In the genomic region with DNA sequence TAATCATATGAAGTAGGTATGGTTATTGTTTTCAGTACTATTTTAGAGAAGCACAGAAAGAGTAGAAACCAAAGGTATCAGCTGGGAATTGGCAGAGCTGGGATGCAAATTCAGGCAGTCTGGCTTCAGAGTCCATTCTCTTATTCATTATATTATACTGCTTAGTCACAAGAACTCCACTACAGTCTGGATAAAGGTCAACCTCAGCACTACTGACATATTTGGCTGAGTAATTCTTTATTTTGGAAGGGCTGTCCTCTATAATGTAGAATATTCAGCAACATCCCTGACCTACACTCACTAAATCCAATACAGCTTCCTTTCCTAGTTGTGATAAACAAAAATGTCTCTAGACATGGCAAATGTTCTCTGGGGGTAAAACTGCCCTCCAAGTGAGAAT, we compare ENCODE assay signal across 18 cellular contexts. TPM values are rescaled to one million over a fixed set of nuclear protein-coding genes. Genes with fewer than 3 reads are reported as not detected.
DNase-seq lines count a peak whose midpoint lies in the region; ATAC-seq and TF ChIP-seq lines count a peak whose summit lies in the region.
"Had no signal": no experiment of that assay in that cellular context is flagged by ENCODE, and none has a peak within 500 bp of the region (broad histone marks: within the 10 kb centered on the region; RNA-seq: fewer than 3 reads in every experiment).

No MANE protein-coding gene starts in this region.

- no peaks in the 10 kb centered on the region for H3K79me2 ChIP-seq in ACC112 (ENCODE audit: control insufficient read depth, insufficient read depth, low read length, unreplicated experiment)

- no peak overlapping the region for H2AFZ ChIP-seq in ACC112 (ENCODE audit: low read length, unreplicated experiment)

- H3K36me3 ChIP-seq in ACC112 (ENCODE audit: insufficient read depth, low read length) = peaks cover 14% of the 10 kb centered on the region

- DNase-seq in HT1080 (ENCODE audit: low read depth) (peak; percentile 12), cardiac fibroblast (ENCODE audit: low read depth in 2 of 2) (peak; percentile 70 to 79), left colon (no peak), DMS114 treated with DMSO at 0.1 percent for 48 hours (lab: John Stamatoyannopoulos, UW; ENCODE audit: unreplicated experiment) (no peak), ecto neural progenitor cell (ENCODE audit: low spot score) (no peak), NCI-H524 treated with DMSO at 0.1 percent for 48 hours (lab: John Stamatoyannopoulos, UW) (no peak)
- DNase-seq: activated CD4-positive, CD25-positive, alpha-beta regulatory T cell treated with anti-CD3 and anti-CD28 coated beads, Interleukin-2, amount 50 U/mL, for 72 hours; activated naive CD4-positive, alpha-beta T cell treated with anti-CD3 and anti-CD28 coated beads, Interleukin-2, amount 10 ng/mL, durations not matched to agents 7 days and 5 days; effector memory CD4-positive, alpha-beta T cell; NCI-H1105; SHP77; T-helper 2 cell had no signal

- ATAC-seq in left colon (peak; percentile 77), HG02588 (IDR thresholded peaks at IDR 0.05; ENCODE audit: unreplicated experiment) (no peak)
- ATAC-seq: stimulated activated memory B cell treated with anti-CD40 and anti-IgM and Interleukin-4, amounts not matched to agents 10 μg/mL and 1 μg/mL and 100 μg/mL, for 72 hours had no signal

- no peak for TF ChIP-seq CTCF in cardiac fibroblast (IDR thresholded peaks at IDR 0.05; ENCODE audit: low read depth, low read length)

- no peaks in the 10 kb centered on the region for H3K27me3 ChIP-seq in ACC112 (ENCODE audit: insufficient read depth, low read length)
- H3K27me3 ChIP-seq: cardiac muscle cell had no signal

- peaks cover 21% of the 10 kb centered on the region for H3K4me1 ChIP-seq in ACC112 (ENCODE audit: control insufficient read depth, insufficient read depth, low read length, unreplicated experiment)

- peak overlapping the region; percentile 43; the same call in 1 of the 2 replicates for H3K27ac ChIP-seq in ACC112 (ENCODE audit: low read depth, low read length)
- H3K27ac ChIP-seq: cardiac muscle cell had no signal

- intact Hi-C loops in left colon (cut with DNase I, micrococcal nuclease) = no loop called here

- H3K4me3 ChIP-seq in ACC112 (ENCODE audit: low read depth, low read length) (no peak overlapping the region), cardiac fibroblast (replicated peaks in 1 of 2; ENCODE audit: low read depth in 2 of 2, low read length in 2 of 2) (no peak overlapping the region)
- H3K4me3 ChIP-seq: cardiac muscle cell, smooth muscle cell had no signal

RNA-seq across cellular contexts. Expression of a gene that starts 37.6 kb away (rescaled TPM):
- total RNA-seq in HT1080 (2014; rRNA removed; shearing (Covaris generic)) = 4.8 and 9.2 TPM in 2 replicates
- polyA plus RNA-seq in HT1080 (2015; cell fraction: cytosol; rRNA removed) = 2.1 and 4.3 TPM in 2 replicates
- 3.6 TPM in 2 replicates for polyA plus RNA-seq in HT1080 (2015; cell fraction: nucleus; rRNA removed)
- 10 to 100 TPM; 56.7 to 58.2 TPM for total RNA-seq in left colon
- total RNA-seq: G401 had no signal

RNA-seq across cellular contexts. Expression of a gene that starts 38.5 kb away (rescaled TPM):
- 5.8 and 8.4 TPM in 2 replicates for total RNA-seq in HT1080 (2014; rRNA removed; shearing (Covaris generic))
- polyA plus RNA-seq in HT1080 (2015; cell fraction: cytosol; rRNA removed) = 7.7 and 8.7 TPM in 2 replicates
- polyA plus RNA-seq in HT1080 (2015; cell fraction: nucleus; rRNA removed) = 6.2 and 9.4 TPM in 2 replicates
- 10 to 100 TPM; 15.0 to 15.8 TPM for total RNA-seq in left colon

Comparison
In these comparisons a context has a peak if more than half of its experiments do, and no peak if none do; other contexts are left out.
1. DNase-seq: peak in HT1080 (single experiment) and cardiac fibroblast (2 of 2); none in left colon (0 of 2), DMS114 treated with DMSO at 0.1 percent for 48 hours (single experiment), ecto neural progenitor cell (single experiment) and NCI-H524 treated with DMSO at 0.1 percent for 48 hours (single experiment).